In the genomic region with DNA sequence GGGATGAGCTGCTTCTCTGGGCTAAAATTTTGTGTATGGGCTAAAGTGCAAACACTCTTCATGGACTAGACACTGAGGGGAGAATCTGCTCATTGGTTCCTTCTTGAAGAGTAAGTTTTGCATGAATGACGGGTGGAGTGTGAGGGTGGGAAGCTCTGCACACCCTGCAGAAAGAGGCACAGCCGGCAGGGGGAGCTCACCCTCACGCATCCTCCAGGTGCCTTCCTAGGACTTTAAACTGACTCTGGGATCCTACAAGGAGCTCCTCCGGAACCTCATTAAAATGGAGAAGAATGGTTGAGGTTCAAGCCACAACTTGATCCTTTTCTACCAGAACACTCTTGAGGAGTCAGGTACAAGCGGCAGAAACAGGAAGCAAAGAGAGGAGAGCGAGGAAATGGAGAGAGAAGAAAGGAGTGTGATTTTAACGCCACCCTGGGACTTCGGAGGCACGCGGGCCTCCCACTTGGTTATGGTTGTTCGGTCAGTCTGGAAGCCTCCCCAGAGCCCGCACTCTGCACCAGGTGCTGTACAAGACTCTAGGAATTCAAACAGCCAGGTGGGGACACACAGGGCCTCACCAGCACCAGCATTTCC, we compare ENCODE assay signal across 10 cellular contexts.
DNase-seq lines count a peak whose midpoint lies in the region; ATAC-seq and TF ChIP-seq lines count a peak whose summit lies in the region.
"Had no signal": no experiment of that assay in that cellular context is flagged by ENCODE, and none has a peak within 500 bp of the region (broad histone marks: within the 10 kb centered on the region; RNA-seq: fewer than 3 reads in every experiment).

No MANE protein-coding gene starts in this region.

- H3K36me3 Mint-ChIP-seq in activated T-cell treated with anti-CD3 and anti-CD28 coated beads, Interleukin-2, amount 50 U/mL, for 24 hours (ENCODE audit: low read depth), result peaks cover 33% of the 10 kb centered on the region

- H3K9me3 ChIP-seq in heart left ventricle, result no peaks in the 10 kb centered on the region

- H3K27ac ChIP-seq in heart left ventricle, result no peak overlapping the region

- peak; percentile 54 for ATAC-seq in GM21723 (IDR thresholded peaks at IDR 0.05; ENCODE audit: unreplicated experiment)
- ATAC-seq in heart left ventricle, result peak in 1 of 4 donors; percentile 52
- no peak for ATAC-seq in GM21786 (IDR thresholded peaks at IDR 0.05; ENCODE audit: unreplicated experiment)

- no peak overlapping the region for H3K4me3 ChIP-seq in heart left ventricle

- peaks cover 0 to 10% (median 0%) of the 10 kb centered on the region in 12 donors for H3K4me1 ChIP-seq in heart left ventricle

- H3K27me3 Mint-ChIP-seq in activated T-cell treated with anti-CD3 and anti-CD28 coated beads, Interleukin-2, amount 50 U/mL, for 24 hours, result peaks cover 3% of the 10 kb centered on the region
- H3K27me3 Mint-ChIP-seq: naive thymus-derived CD8-positive, alpha-beta T cell had no signal

- no peak for TF ChIP-seq POLR2A in heart left ventricle (IDR thresholded peaks at IDR 0.05)

- peak; percentile 42 to 74 (median 56) for TF ChIP-seq CTCF in heart left ventricle (IDR thresholded peaks at IDR 0.05)

- H3K27me3 ChIP-seq in heart left ventricle, result no peaks in the 10 kb centered on the region

- peaks cover 0 to 43% (median 27%) of the 10 kb centered on the region in 9 donors for H3K36me3 ChIP-seq in heart left ventricle

- H3K4me3 Mint-ChIP-seq in activated T-cell treated with anti-CD3 and anti-CD28 coated beads, Interleukin-2, amount 50 U/mL, for 24 hours, result no peak overlapping the region
- H3K4me3 Mint-ChIP-seq: naive thymus-derived CD8-positive, alpha-beta T cell; T-helper 1 cell treated with Interleukin-12 subunit alpha and Interleukin-12 subunit beta and Interleukin-4 antibody, amounts not matched to agents 30 μg/mL and 1 μg/mL, for 36 hours had no signal

- 71 to 78% (median 77%) methylated on average over 12 of the region's 12 CpGs for WGBS in heart left ventricle, 4 donors

- DNase-seq in EL, result peak; percentile 46
- peak; percentile 6 for DNase-seq in NCI-H1048 (lab: John Stamatoyannopoulos, UW)
- DNase-seq in activated T-cell treated with anti-CD3 and anti-CD28 coated beads, Interleukin-2, amount 50 U/mL, for 24 hours, result peak; percentile 46
- no peak for DNase-seq in heart left ventricle
- peak; percentile 3 for DNase-seq in stimulated activated CD4-positive, alpha-beta T cell treated with anti-CD3 and anti-CD28 coated beads, Interleukin-2, amount 100 ng/mL, for 4 hours (ENCODE audit: low read depth)
- DNase-seq in effector CD4-positive, alpha-beta T cell, result no peak

- no peaks in the 10 kb centered on the region for H3K9me3 Mint-ChIP-seq in activated T-cell treated with anti-CD3 and anti-CD28 coated beads, Interleukin-2, amount 50 U/mL, for 24 hours
- H3K9me3 Mint-ChIP-seq: naive thymus-derived CD8-positive, alpha-beta T cell; T-helper 1 cell treated with Interleukin-12 subunit alpha and Interleukin-12 subunit beta and Interleukin-4 antibody, amounts not matched to agents 30 μg/mL and 1 μg/mL, for 36 hours had no signal

- no peak overlapping the region for H3K27ac Mint-ChIP-seq in activated T-cell treated with anti-CD3 and anti-CD28 coated beads, Interleukin-2, amount 50 U/mL, for 24 hours
- H3K27ac Mint-ChIP-seq: T-helper 1 cell treated with Interleukin-12 subunit alpha and Interleukin-12 subunit beta and Interleukin-4 antibody, amounts not matched to agents 30 μg/mL and 1 μg/mL, for 36 hours had no signal

- H3K4me1 Mint-ChIP-seq in activated T-cell treated with anti-CD3 and anti-CD28 coated beads, Interleukin-2, amount 50 U/mL, for 24 hours (ENCODE audit: low read depth), result peaks cover 19% of the 10 kb centered on the region

- intact Hi-C loops in heart left ventricle (cut with DNase I), result no loop called here

Comparison
In these comparisons a context has a peak if more than half of its experiments do, and no peak if none do; other contexts are left out.
1. DNase-seq: peak in EL (single experiment), NCI-H1048 (single experiment), activated T-cell treated with anti-CD3 and anti-CD28 coated beads, Interleukin-2, amount 50 U/mL, for 24 hours (single experiment) and stimulated activated CD4-positive, alpha-beta T cell treated with anti-CD3 and anti-CD28 coated beads, Interleukin-2, amount 100 ng/mL, for 4 hours (single experiment); none in heart left ventricle (0 of 5) and effector CD4-positive, alpha-beta T cell (single experiment).